Comparison of ENCODE assay signal across 15 cellular contexts in genomic region chr2:25178976-25179375, GRCh38. TPM values are rescaled to one million over a fixed set of nuclear protein-coding genes. Genes with fewer than 3 reads are reported as not detected.
DNase-seq lines count a peak whose midpoint lies in the region; ATAC-seq and TF ChIP-seq lines count a peak whose summit lies in the region.
"Had no signal": no experiment of that assay in that cellular context is flagged by ENCODE, and none has a peak within 500 bp of the region (broad histone marks: within the 10 kb centered on the region; RNA-seq: fewer than 3 reads in every experiment).

No MANE protein-coding gene starts in this region.

- no peak overlapping the region for H3K14ac ChIP-seq in H9 (ENCODE audit: insufficient read depth, low read length)

- no peak overlapping the region for H3K27ac ChIP-seq in H9 (ENCODE audit: insufficient read length, low read depth, low read length)
- H3K27ac ChIP-seq: BLaER1 had no signal

- H3T11ph ChIP-seq in H9 (ENCODE audit: low read length), result no peak overlapping the region

- H4K5ac ChIP-seq in H9 (ENCODE audit: insufficient read length, low read depth, low read length), result no peak overlapping the region

- no peak overlapping the region for H2BK5ac ChIP-seq in H9 (ENCODE audit: insufficient read length, low read length)

- no peak overlapping the region for H2BK12ac ChIP-seq in H9 (ENCODE audit: insufficient read length, low read depth, low read length)

- no peaks in the 10 kb centered on the region for H3K79me2 ChIP-seq in H9 (ENCODE audit: insufficient read depth, low read length)

- no peak overlapping the region for H2BK120ac ChIP-seq in H9 (ENCODE audit: low read depth, low read length, poor library complexity, severe bottlenecking)

- H4K20me1 ChIP-seq in H9 (ENCODE audit: control insufficient read depth, insufficient read depth, insufficient read length), result no peaks in the 10 kb centered on the region
- H4K20me1 ChIP-seq: BLaER1 had no signal

- H3K56ac ChIP-seq in H9 (ENCODE audit: insufficient read length, low read depth, low read length), result no peak overlapping the region

- no peaks in the 10 kb centered on the region for H3K23me2 ChIP-seq in H9 (ENCODE audit: insufficient read length, low read depth, low read length, poor library complexity, severe bottlenecking)

- ATAC-seq in esophagus mucosa, result peak; percentile 26

- no peak overlapping the region for H2AFZ ChIP-seq in H9 (ENCODE audit: low read length)

- no peak overlapping the region for H2AK5ac ChIP-seq in H9 (ENCODE audit: insufficient read length, low read length)

- H3K9me3 ChIP-seq in H9 (ENCODE audit: control insufficient read depth, low read depth, low read length), result no peaks in the 10 kb centered on the region
- H3K9me3 ChIP-seq: BLaER1 had no signal

- no peak for DNase-seq in activated T-cell treated with anti-CD3 and anti-CD28 coated beads, Interleukin-2, amount 50 U/mL, for 24 hours
- DNase-seq in activated T-cell treated with anti-CD3 and anti-CD28 coated beads, Interleukin-2, amount 50 U/mL, for 48 hours, result no peak
- DNase-seq in retina (peak; percentile 33), H9 (no peak), OCI-M2 (lab: John Stamatoyannopoulos, UW; ENCODE audit: unreplicated experiment) (no peak)
- no peak for DNase-seq in stimulated activated CD4-positive, alpha-beta T cell treated with anti-CD3 and anti-CD28 coated beads, Interleukin-1b, Interleukin-23, amount 100 ng/mL, for 48 hours
- DNase-seq: 8988T; Calu3; CD4-positive, alpha-beta memory T cell; GF-D8; IMR-90 had no signal

- H3K27me3 ChIP-seq in H9 (ENCODE audit: insufficient read depth, low read length), result no peaks in the 10 kb centered on the region
- H3K27me3 ChIP-seq: BLaER1 had no signal

- no peaks in the 10 kb centered on the region for H3K36me3 Mint-ChIP-seq in activated T-cell treated with anti-CD3 and anti-CD28 coated beads, Interleukin-2, amount 50 U/mL, for 24 hours (ENCODE audit: low read depth)
- no peaks in the 10 kb centered on the region; a peak in 1 of 7 replicates for H3K36me3 Mint-ChIP-seq in H9 (ENCODE audit: insufficient read depth in 1 of 3, low read depth in 3 of 3)
- H3K36me3 Mint-ChIP-seq: CD14-positive monocyte; CD4-positive, alpha-beta memory T cell had no signal

- H2BK20ac ChIP-seq in H9 (ENCODE audit: low read depth, low read length, poor library complexity, severe bottlenecking), result no peak overlapping the region

- peaks cover 15% of the 10 kb centered on the region for H3K27me3 Mint-ChIP-seq in activated T-cell treated with anti-CD3 and anti-CD28 coated beads, Interleukin-2, amount 50 U/mL, for 24 hours
- peaks cover 17% of the 10 kb centered on the region for H3K27me3 Mint-ChIP-seq in H9 (ENCODE audit: low read depth)

- H3K27ac Mint-ChIP-seq in activated T-cell treated with anti-CD3 and anti-CD28 coated beads, Interleukin-2, amount 50 U/mL, for 24 hours, result peak overlapping the region; percentile 42
- H3K27ac Mint-ChIP-seq in H9, result no peak overlapping the region
- H3K27ac Mint-ChIP-seq: CD4-positive, alpha-beta memory T cell had no signal

- TF ChIP-seq CTCF in H9 (conservative IDR thresholded peaks at IDR 0.05), result no peak

- no peaks in the 10 kb centered on the region for H3K4me1 ChIP-seq in H9 (ENCODE audit: insufficient read depth, low read length)
- H3K4me1 ChIP-seq: BLaER1 had no signal

- no peak overlapping the region for H4K8ac ChIP-seq in H9 (replicated peaks; ENCODE audit: insufficient read length, low read depth, low read length)

- H3K23ac ChIP-seq in H9 (ENCODE audit: insufficient read length, low read depth, low read length), result no peak overlapping the region

- H3K4me1 Mint-ChIP-seq in activated T-cell treated with anti-CD3 and anti-CD28 coated beads, Interleukin-2, amount 50 U/mL, for 24 hours (ENCODE audit: low read depth), result no peaks in the 10 kb centered on the region
- H3K4me1 Mint-ChIP-seq in H9, result peaks cover 10 to 21% of the 10 kb centered on the region in 2 experiments
- H3K4me1 Mint-ChIP-seq: CD4-positive, alpha-beta memory T cell had no signal

- no peak overlapping the region for H3K4me3 Mint-ChIP-seq in activated T-cell treated with anti-CD3 and anti-CD28 coated beads, Interleukin-2, amount 50 U/mL, for 24 hours
- no peak overlapping the region for H3K4me3 Mint-ChIP-seq in H9
- H3K4me3 Mint-ChIP-seq: CD14-positive monocyte; CD4-positive, alpha-beta memory T cell had no signal

- H3K9ac ChIP-seq in H9 (ENCODE audit: extremely low read depth, insufficient read length, low read length), result no peak overlapping the region
- H3K9ac ChIP-seq: BLaER1 had no signal

- no peak overlapping the region for H3K4me2 ChIP-seq in H9 (ENCODE audit: insufficient read depth, insufficient read length, low read length)
- H3K4me2 ChIP-seq: BLaER1 had no signal

- H3K79me1 ChIP-seq in H9 (ENCODE audit: insufficient read depth, low read depth, low read length, poor library complexity, severe bottlenecking), result no peaks in the 10 kb centered on the region

- H3K4ac ChIP-seq in H9 (ENCODE audit: low read depth, low read length), result no peak overlapping the region

- no peak overlapping the region for H4K91ac ChIP-seq in H9 (ENCODE audit: insufficient read length, low read depth, low read length)

- H3K18ac ChIP-seq in H9 (ENCODE audit: insufficient read length, low read depth, low read length), result no peak overlapping the region

- H2BK15ac ChIP-seq in H9 (ENCODE audit: low read depth, low read length), result no peak overlapping the region

- no CpG with 5 or more reads among the region's 10 CpGs for WGBS in H9 (ENCODE audit: extremely low coverage, insufficient read length, low lambda C conversion rate)

- H3K9me3 Mint-ChIP-seq in activated T-cell treated with anti-CD3 and anti-CD28 coated beads, Interleukin-2, amount 50 U/mL, for 24 hours, result no peaks in the 10 kb centered on the region
- H3K9me3 Mint-ChIP-seq in H9, result no peaks in the 10 kb centered on the region

RNA-seq across cellular contexts. Expression of gene POMC, which starts 10.6 kb away (rescaled TPM):
- total RNA-seq in esophagus mucosa (0.44 TPM), H9 (2021) (1.6 and 2.5 TPM in 2 replicates)
- total RNA-seq: A673, Calu3, IMR-90 had no signal
